In genomic region chr19:38209671-38210457, GRCh38 we compare ENCODE assay signal across 9 cellular contexts. TPM values are rescaled to one million over a fixed set of nuclear protein-coding genes. Genes with fewer than 3 reads are reported as not detected.
A peak's percentile ranks its signal among the peaks of the same experiment; 100 is the strongest.
DNase-seq lines count a peak whose midpoint lies in the region; ATAC-seq, FAIRE-seq and TF ChIP-seq lines count a peak whose summit lies in the region.
"Had no signal": no experiment of that assay in that cellular context is flagged by ENCODE, and none has a peak within 500 bp of the region (broad histone marks: within the 10 kb centered on the region; RNA-seq: fewer than 3 reads in every experiment).

No MANE protein-coding gene starts in this region.

- H4K20me1 ChIP-seq in Loucy (ENCODE audit: insufficient read depth, low read length, poor library complexity, severe bottlenecking): no peaks in the 10 kb centered on the region

- ATAC-seq in activated naive CD8-positive, alpha-beta T cell treated with anti-CD3 and anti-CD28 coated beads, Interleukin-2, amount 50 U/mL, for 24 hours: no peak
- ATAC-seq in esophagus mucosa: no peak

- H3K4me2 ChIP-seq in Loucy (ENCODE audit: low read depth, low read length, poor library complexity, severe bottlenecking): no peak overlapping the region

- H3K4me1 Mint-ChIP-seq in activated CD4-positive, alpha-beta memory T cell treated with anti-CD3 and anti-CD28 coated beads, Interleukin-2, amount 10 ng/mL, durations not matched to agents 7 days and 5 days: peaks cover 15% of the 10 kb centered on the region
- H3K4me1 Mint-ChIP-seq in activated naive CD8-positive, alpha-beta T cell treated with anti-CD3 and anti-CD28 coated beads, Interleukin-2, amount 50 U/mL, for 24 hours: peaks cover 26% of the 10 kb centered on the region

- H3K4me1 ChIP-seq in Loucy (ENCODE audit: insufficient read depth, low read length, poor library complexity, severe bottlenecking) (peaks cover 7% of the 10 kb centered on the region), breast epithelium (peaks cover 0 to 4% of the 10 kb centered on the region in 2 donors), kidney (ENCODE audit: control insufficient read depth in 1 of 2, insufficient read depth in 1 of 2, low read depth in 1 of 2, low read length in 2 of 2) (peaks cover 0 to 11% of the 10 kb centered on the region in 2 donors), stomach smooth muscle (ENCODE audit: control insufficient read depth, insufficient read depth, low read length) (peaks cover 20% of the 10 kb centered on the region)

- no peaks in the 10 kb centered on the region for H3K9me2 ChIP-seq in Loucy (replicated peaks; ENCODE audit: low read depth, low read length)

- H3K27me3 ChIP-seq in Loucy (ENCODE audit: insufficient read depth, low read length, poor library complexity, severe bottlenecking) (no peaks in the 10 kb centered on the region), breast epithelium (peaks cover 4% of the 10 kb centered on the region in 2 donors), stomach smooth muscle (ENCODE audit: control insufficient read depth in 1 of 2, insufficient read depth in 2 of 2, low read length in 2 of 2) (peaks cover 30 to 55% of the 10 kb centered on the region in 2 donors)

- no peak for FAIRE-seq in kidney (lab: Jason Lieb, UNC)
- FAIRE-seq: islet of Langerhans had no signal

- no peaks in the 10 kb centered on the region for H3K9me3 ChIP-seq in Loucy (ENCODE audit: insufficient read depth, low read depth, low read length)
- H3K9me3 ChIP-seq in breast epithelium: no peaks in the 10 kb centered on the region
- H3K9me3 ChIP-seq in kidney (ENCODE audit: control insufficient read depth in 1 of 2, low read length in 2 of 2): no peaks in the 10 kb centered on the region
- H3K9me3 ChIP-seq in stomach smooth muscle (ENCODE audit: control insufficient read depth in 2 of 2, low read length in 2 of 2): no peaks in the 10 kb centered on the region

- no peaks in the 10 kb centered on the region for H3F3A ChIP-seq in Loucy (ENCODE audit: low read depth)

- no peak overlapping the region for H2AFZ ChIP-seq in Loucy (ENCODE audit: low read length)

- H3K9me3 Mint-ChIP-seq in activated CD4-positive, alpha-beta memory T cell treated with anti-CD3 and anti-CD28 coated beads, Interleukin-2, amount 10 ng/mL, durations not matched to agents 7 days and 5 days: no peaks in the 10 kb centered on the region
- H3K9me3 Mint-ChIP-seq in activated naive CD8-positive, alpha-beta T cell treated with anti-CD3 and anti-CD28 coated beads, Interleukin-2, amount 50 U/mL, for 24 hours: peaks cover 4% of the 10 kb centered on the region

- no peaks in the 10 kb centered on the region for H3K79me2 ChIP-seq in Loucy (ENCODE audit: insufficient read depth, low read length)

- peaks cover 39% of the 10 kb centered on the region for H3K27me3 Mint-ChIP-seq in activated CD4-positive, alpha-beta memory T cell treated with anti-CD3 and anti-CD28 coated beads, Interleukin-2, amount 10 ng/mL, durations not matched to agents 7 days and 5 days
- peaks cover 49% of the 10 kb centered on the region for H3K27me3 Mint-ChIP-seq in activated naive CD8-positive, alpha-beta T cell treated with anti-CD3 and anti-CD28 coated beads, Interleukin-2, amount 50 U/mL, for 24 hours

- H3K4me3 Mint-ChIP-seq in activated CD4-positive, alpha-beta memory T cell treated with anti-CD3 and anti-CD28 coated beads, Interleukin-2, amount 10 ng/mL, durations not matched to agents 7 days and 5 days: no peak overlapping the region
- H3K4me3 Mint-ChIP-seq in activated naive CD8-positive, alpha-beta T cell treated with anti-CD3 and anti-CD28 coated beads, Interleukin-2, amount 50 U/mL, for 24 hours: no peak overlapping the region

- peak in 1 of 2 donors; percentile 73 for DNase-seq in breast epithelium (ENCODE audit: low spot score in 2 of 2)
- peak; percentile 87 for DNase-seq in kidney
- DNase-seq in SKM-1 treated with dmso at 0.1 percent for 144 hours (lab: John Stamatoyannopoulos, UW; ENCODE audit: unreplicated experiment): no peak
- DNase-seq in activated CD4-positive, alpha-beta memory T cell treated with anti-CD3 and anti-CD28 coated beads, Interleukin-2, amount 10 ng/mL, durations not matched to agents 7 days and 5 days: no peak
- no peak for DNase-seq in activated naive CD8-positive, alpha-beta T cell treated with anti-CD3 and anti-CD28 coated beads, Interleukin-2, amount 50 U/mL, for 24 hours

- H3K27ac ChIP-seq in breast epithelium (peak overlapping the region; percentile 27 to 38), kidney (ENCODE audit: low read depth in 2 of 2, low read length in 2 of 2) (no peak overlapping the region), stomach smooth muscle (ENCODE audit: low read length) (peak overlapping the region; percentile 55)

- no peaks in the 10 kb centered on the region for H3K36me3 Mint-ChIP-seq in activated CD4-positive, alpha-beta memory T cell treated with anti-CD3 and anti-CD28 coated beads, Interleukin-2, amount 10 ng/mL, durations not matched to agents 7 days and 5 days (ENCODE audit: low read depth)
- peaks cover 7% of the 10 kb centered on the region for H3K36me3 Mint-ChIP-seq in activated naive CD8-positive, alpha-beta T cell treated with anti-CD3 and anti-CD28 coated beads, Interleukin-2, amount 50 U/mL, for 24 hours (ENCODE audit: low read depth)

- H3K36me3 ChIP-seq in Loucy (ENCODE audit: insufficient read depth, low read length) (no peaks in the 10 kb centered on the region), breast epithelium (no peaks in the 10 kb centered on the region), kidney (ENCODE audit: control insufficient read depth in 1 of 2, insufficient read depth in 2 of 2, low read length in 2 of 2) (peaks cover 0 to under 1% of the 10 kb centered on the region in 2 donors), stomach smooth muscle (ENCODE audit: control insufficient read depth in 2 of 2, insufficient read depth in 2 of 2, low read length in 2 of 2) (peaks cover 0 to 5% of the 10 kb centered on the region in 2 donors)

- H3K9ac ChIP-seq in Loucy (ENCODE audit: low read depth, low read length, poor library complexity, severe bottlenecking): no peak overlapping the region
- H3K9ac ChIP-seq in kidney (ENCODE audit: low read length in 2 of 2): no peak overlapping the region
- H3K9ac ChIP-seq in stomach smooth muscle (ENCODE audit: low read length in 2 of 2): peak overlapping the region; percentile 42 to 48

- no peak overlapping the region for H3K4me3 ChIP-seq in Loucy (ENCODE audit: low read length, poor library complexity, severe bottlenecking)
- H3K4me3 ChIP-seq in breast epithelium: peak overlapping the region; percentile 31 to 58 (median 39)
- H3K4me3 ChIP-seq in kidney (ENCODE audit: low read length in 2 of 2): no peak overlapping the region
- H3K4me3 ChIP-seq in stomach smooth muscle (ENCODE audit: low read length in 2 of 2): peak overlapping the region; percentile 25 to 49

- no peak overlapping the region for H3K27ac Mint-ChIP-seq in activated CD4-positive, alpha-beta memory T cell treated with anti-CD3 and anti-CD28 coated beads, Interleukin-2, amount 10 ng/mL, durations not matched to agents 7 days and 5 days
- no peak overlapping the region for H3K27ac Mint-ChIP-seq in activated naive CD8-positive, alpha-beta T cell treated with anti-CD3 and anti-CD28 coated beads, Interleukin-2, amount 50 U/mL, for 24 hours

- intact Hi-C loops in breast epithelium (cut with DNase I; ENCODE audit: low total_unique reads) (no loop called here), kidney (cut with DNase I) (no loop called here)

- POLR2A ChIA-PET in activated CD4-positive, alpha-beta memory T cell treated with anti-CD3 and anti-CD28 coated beads, Interleukin-2, amount 10 ng/mL, durations not matched to agents 7 days and 5 days (lab: Charles Lee): no interaction called here

- CTCF ChIA-PET in activated CD4-positive, alpha-beta memory T cell treated with anti-CD3 and anti-CD28 coated beads, Interleukin-2, amount 10 ng/mL, durations not matched to agents 7 days and 5 days (lab: Charles Lee): no interaction called here

- TF ChIP-seq POLR2A in breast epithelium (IDR thresholded peaks at IDR 0.05): no peak

- TF ChIP-seq CTCF in Loucy (conservative IDR thresholded peaks at IDR 0.05; ENCODE audit: low read length): 0 out of 2 replicates have a peak, but pooled peaks have one; percentile 8
- TF ChIP-seq CTCF in breast epithelium (IDR thresholded peaks at IDR 0.05): no peak
- TF ChIP-seq CTCF in kidney (IDR thresholded peaks at IDR 0.05; ENCODE audit: borderline replicate concordance, extremely low read depth, insufficient read depth): no peak

RNA-seq across cellular contexts. Expression of gene DPF1, which starts 14.2 kb away (rescaled TPM):
- not detected for total RNA-seq in breast epithelium
- not detected for total RNA-seq in kidney
- polyA plus RNA-seq in kidney (ENCODE audit: insufficient read depth, low read depth, low replicate concordance): not detected
- total RNA-seq in activated CD4-positive, alpha-beta memory T cell treated with anti-CD3 and anti-CD28 coated beads, Interleukin-2, amount 10 ng/mL, durations not matched to agents 7 days and 5 days: under 1 TPM; 0.40 to 0.55 TPM
- 0.16 TPM for total RNA-seq in esophagus mucosa

RNA-seq across cellular contexts. Expression of gene PPP1R14A, which starts 46.3 kb away (rescaled TPM):
- total RNA-seq in breast epithelium (10 to 100 TPM; 39.1 to 83.2 (median 51.2) TPM), kidney (66.0 TPM), esophagus mucosa (2.8 TPM)
- polyA plus RNA-seq in kidney (ENCODE audit: insufficient read depth, low read depth, low replicate concordance): 69.9 TPM
- total RNA-seq in activated CD4-positive, alpha-beta memory T cell treated with anti-CD3 and anti-CD28 coated beads, Interleukin-2, amount 10 ng/mL, durations not matched to agents 7 days and 5 days: not detected

RNA-seq across cellular contexts. Expression of gene SPINT2, which starts 54.5 kb away (rescaled TPM):
- total RNA-seq in breast epithelium: 100 to 1,000 TPM in 2 of 3 donors, 10 to 100 TPM in 1; 17.1 to 639 (median 492) TPM
- total RNA-seq in kidney: 381 TPM
- polyA plus RNA-seq in kidney (ENCODE audit: insufficient read depth, low read depth, low replicate concordance): 425 TPM
- 1 to 10 TPM; 7.3 to 8.0 TPM for total RNA-seq in activated CD4-positive, alpha-beta memory T cell treated with anti-CD3 and anti-CD28 coated beads, Interleukin-2, amount 10 ng/mL, durations not matched to agents 7 days and 5 days
- total RNA-seq in esophagus mucosa: 356 TPM

Comparison
In these comparisons a context has a peak if more than half of its experiments do, and no peak if none do; other contexts are left out.
1. H3K4me3 ChIP-seq: peak in breast epithelium (3 of 3) and stomach smooth muscle (2 of 2); none in Loucy (single experiment) and kidney (0 of 2).
2. H3K9ac ChIP-seq: peak in stomach smooth muscle (2 of 2); none in Loucy (single experiment) and kidney (0 of 2).
3. H3K27ac ChIP-seq: peak in breast epithelium (2 of 2) and stomach smooth muscle (single experiment); none in kidney (0 of 2).
4. RNA of gene PPP1R14A, which starts 46.3 kb away (total RNA-seq): 66.0 TPM in kidney (single experiment) and 39.1 to 83.2 TPM in breast epithelium; 2.8 TPM in esophagus mucosa (single experiment) and not detected in activated CD4-positive, alpha-beta memory T cell treated with anti-CD3 and anti-CD28 coated beads, Interleukin-2, amount 10 ng/mL, durations not matched to agents 7 days and 5 days; every median in the first group is over 10 times any median in the second.